In genomic region chr3:16277471-16277870, GRCh38 we compare ENCODE assay signal across 19 cellular contexts.
"Had no signal": no experiment of that assay in that cellular context is flagged by ENCODE, and none has a peak within 500 bp of the region (broad histone marks: within the 10 kb centered on the region; RNA-seq: fewer than 3 reads in every experiment).

No MANE protein-coding gene starts in this region.

- H3K4me3 ChIP-seq: breast epithelium, sigmoid colon, spleen had no signal

- H3K27me3 Mint-ChIP-seq: activated CD8-positive, alpha-beta T cell treated with anti-CD3 and anti-CD28 coated beads for 36 hours; activated naive CD8-positive, alpha-beta T cell treated with anti-CD3 and anti-CD28 coated beads for 36 hours; dendritic cell treated with granulocyte-macrophage colony-stimulating factor and Interleukin-4, amounts not matched to agents 40 ng/mL and 50 ng/mL, for 4 days; effector memory CD8-positive, alpha-beta T cell; progenitor cell of endocrine pancreas had no signal

- DNase-seq: activated CD4-positive, alpha-beta T cell treated with anti-CD3 and anti-CD28 coated beads for 48 hours; activated CD8-positive, alpha-beta T cell treated with anti-CD3 and anti-CD28 coated beads for 36 hours; activated gamma-delta T cell; activated naive CD8-positive, alpha-beta T cell treated with anti-CD3 and anti-CD28 coated beads for 36 hours; activated T-cell treated with anti-CD3 and anti-CD28 coated beads, Interleukin-2, amount 50 U/mL, for 72 hours; anterior cingulate cortex; cerebellar nuclear complex; effector memory CD8-positive, alpha-beta T cell; nucleus accumbens; sigmoid colon; spleen; T-helper 2 cell had no signal

- H3K9me3 Mint-ChIP-seq: activated CD8-positive, alpha-beta T cell treated with anti-CD3 and anti-CD28 coated beads for 36 hours; activated naive CD8-positive, alpha-beta T cell treated with anti-CD3 and anti-CD28 coated beads for 36 hours; activated T-cell treated with anti-CD3 and anti-CD28 coated beads, Interleukin-2, amount 50 U/mL, for 72 hours; dendritic cell treated with granulocyte-macrophage colony-stimulating factor and Interleukin-4, amounts not matched to agents 40 ng/mL and 50 ng/mL, for 4 days; effector memory CD8-positive, alpha-beta T cell; nephron; WTC11 had no signal

- H3K4me1 Mint-ChIP-seq: WTC11 had no signal

- H3K27ac Mint-ChIP-seq: activated CD8-positive, alpha-beta T cell treated with anti-CD3 and anti-CD28 coated beads for 36 hours; activated naive CD8-positive, alpha-beta T cell treated with anti-CD3 and anti-CD28 coated beads for 36 hours; activated T-cell treated with anti-CD3 and anti-CD28 coated beads, Interleukin-2, amount 50 U/mL, for 72 hours; dendritic cell treated with granulocyte-macrophage colony-stimulating factor and Interleukin-4, amounts not matched to agents 40 ng/mL and 50 ng/mL, for 4 days; effector memory CD8-positive, alpha-beta T cell; nephron; progenitor cell of endocrine pancreas; WTC11 had no signal

- FAIRE-seq: TTC549 had no signal

- H3K4me3 Mint-ChIP-seq: activated CD8-positive, alpha-beta T cell treated with anti-CD3 and anti-CD28 coated beads for 36 hours; activated naive CD8-positive, alpha-beta T cell treated with anti-CD3 and anti-CD28 coated beads for 36 hours; activated T-cell treated with anti-CD3 and anti-CD28 coated beads, Interleukin-2, amount 50 U/mL, for 72 hours; dendritic cell treated with granulocyte-macrophage colony-stimulating factor and Interleukin-4, amounts not matched to agents 40 ng/mL and 50 ng/mL, for 4 days; effector memory CD8-positive, alpha-beta T cell; nephron; WTC11 had no signal

- H3K27me3 ChIP-seq: breast epithelium, sigmoid colon, spleen had no signal

- H3K27ac ChIP-seq: breast epithelium, epithelial cell of prostate, sigmoid colon, spleen had no signal

- ATAC-seq: activated CD8-positive, alpha-beta T cell treated with anti-CD3 and anti-CD28 coated beads for 36 hours; activated T-cell treated with anti-CD3 and anti-CD28 coated beads, Interleukin-2, amount 50 U/mL, for 72 hours; effector memory CD8-positive, alpha-beta T cell; WTC11 had no signal

- H3K9me3 ChIP-seq: breast epithelium, sigmoid colon, spleen had no signal

- H3K36me3 ChIP-seq: breast epithelium had no signal

- H3K4me1 ChIP-seq: breast epithelium, spleen had no signal
